ENCODE assay signal across 35 cellular contexts in the genomic region with DNA sequence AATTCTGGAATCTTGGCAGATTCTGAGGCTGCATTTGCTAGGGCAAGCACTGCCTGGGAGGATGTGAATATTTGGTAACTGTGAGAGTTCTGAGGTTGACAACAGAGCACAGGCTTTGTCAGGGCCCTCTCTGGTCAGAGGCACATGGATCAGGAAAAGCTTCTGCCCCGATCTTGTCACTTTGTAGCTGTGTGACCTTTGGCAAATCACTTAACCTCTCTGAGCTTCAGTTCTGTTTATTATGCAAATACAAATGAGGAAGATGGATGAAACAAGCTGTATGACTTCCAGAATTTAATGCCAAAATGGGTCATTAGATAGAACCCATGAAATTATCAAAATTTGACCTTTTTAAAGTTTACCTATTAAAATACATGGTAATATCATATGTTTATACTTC.
"Had no signal": no experiment of that assay in that cellular context is flagged by ENCODE, and none has a peak within 500 bp of the region (broad histone marks: within the 10 kb centered on the region; RNA-seq: fewer than 3 reads in every experiment).

No MANE protein-coding gene starts in this region.

- H3K36me3 ChIP-seq: MG63 had no signal

- H3K4me3 ChIP-seq: MG63 had no signal

- DNase-seq: Karpas-422, Kasumi-1, MG63, MM.1S, MV-4-11, NCI-H1048, NCI-H1092, NCI-H1092 treated with DMSO at 0.1 percent for 48 hours, NCI-H1105, NCI-H1105 treated with DMSO at 0.1 percent for 48 hours, NCI-H1417, NCI-H1417 treated with DMSO at 0.1 percent for 48 hours, NCI-H1436, NCI-H1436 treated with DMSO at 0.1 percent for 48 hours, NCI-H146, NCI-H1694, NCI-H1694 treated with DMSO at 0.1 percent for 48 hours, NCI-H187, NCI-H187 treated with DMSO at 0.1 percent for 48 hours, NCI-H1930, NCI-H2029, NCI-H2029 treated with DMSO at 0.1 percent for 48 hours, NCI-H2081, NCI-H2081 treated with DMSO at 0.1 percent for 48 hours, NCI-H2107, NCI-H2171, NCI-H2171 treated with DMSO at 0.1 percent for 48 hours, NCI-H2227 treated with DMSO at 0.1 percent for 48 hours, NCI-H226, NCI-H345, NCI-H446, NCI-H446 treated with DMSO at 0.1 percent for 48 hours, NCI-H510A, NCI-H510A treated with DMSO at 0.1 percent for 48 hours, NCI-H524 had no signal

- H3K9me3 ChIP-seq: MG63 had no signal
